12 cellular contexts compared by ENCODE assay signal in genomic region chr14:36605506-36605857, GRCh38. TPM values are rescaled to one million over a fixed set of nuclear protein-coding genes. Genes with fewer than 3 reads are reported as not detected.
DNase-seq lines count a peak whose midpoint lies in the region; ATAC-seq, FAIRE-seq and TF ChIP-seq lines count a peak whose summit lies in the region.
"Had no signal": no experiment of that assay in that cellular context is flagged by ENCODE, and none has a peak within 500 bp of the region (broad histone marks: within the 10 kb centered on the region; RNA-seq: fewer than 3 reads in every experiment).

No MANE protein-coding gene starts in this region.

- TF ChIP-seq CTCF in A549 (IDR thresholded peaks at IDR 0.05) (no peak), choroid plexus epithelial cell (conservative IDR thresholded peaks at IDR 0.05; ENCODE audit: low read depth, low read length) (no peak)

- ATAC-seq in A549 = peak; percentile 32 to 52; a peak in 1 of 6 replicates
- no peak for ATAC-seq in HG03342 (IDR thresholded peaks at IDR 0.05; ENCODE audit: unreplicated experiment)
- ATAC-seq: Right ventricle myocardium inferior; stimulated activated memory B cell treated with anti-CD40 and anti-IgM and Interleukin-4, amounts not matched to agents 10 μg/mL and 1 μg/mL and 100 μg/mL, for 72 hours had no signal

- H3K4me3 ChIP-seq in A549 (no peak overlapping the region), choroid plexus epithelial cell (ENCODE audit: low read depth, low read length) (no peak overlapping the region)

- no peak for TF ChIP-seq RAD21 in A549 (conservative IDR thresholded peaks at IDR 0.05 in 1 of 2, IDR thresholded peaks at IDR 0.05 in 1 of 2)

- 8% methylated on average over 1 of the region's 1 CpG for WGBS in A549 (ENCODE audit: missing lambda C conversion rate)

- POLR2A ChIA-PET in A549 (lab: Yijun Ruan, JAX) = interaction anchor here (0.8 kb wide), 1 partner anchor 23 kb away, joined by 5 read pairs; the partner anchor contains the start of gene NKX2-8

- H3K9me3 ChIP-seq in A549 = no peaks in the 10 kb centered on the region
- H3K9me3 ChIP-seq: Caco-2 had no signal

- no peak overlapping the region for H3K27ac ChIP-seq in A549

- TF ChIP-seq EP300 in A549 (IDR thresholded peaks at IDR 0.05) = no peak

- H3K4me2 ChIP-seq in A549 = no peak overlapping the region

- CTCF ChIA-PET in A549 (lab: Yijun Ruan, JAX) = interaction anchor here (0.6 to 5.5 kb wide), 40 partner anchors 8 to 1031 kb away, joined by 3 to 112 read pairs (median 4); partner anchors contain the start of gene SLC25A21

- no peak for FAIRE-seq in A549 (lab: Jason Lieb, UNC)

- DNase-seq in A549 (ENCODE audit: low read depth in 1 of 2, low spot score in 1 of 2) = no peak
- DNase-seq in DMS153 (lab: John Stamatoyannopoulos, UW) = peak; percentile 5
- peak; percentile 41 for DNase-seq in NCI-H2171 (lab: John Stamatoyannopoulos, UW)
- peak; percentile 24 for DNase-seq in choroid plexus epithelial cell (ENCODE audit: low read depth)
- no peak for DNase-seq in SKM-1 treated with dmso at 0.1 percent for 144 hours (lab: John Stamatoyannopoulos, UW; ENCODE audit: unreplicated experiment)
- no peak for DNase-seq in islet precursor cell
- DNase-seq in NCI-H187 treated with DMSO at 0.1 percent for 48 hours (lab: John Stamatoyannopoulos, UW) = no peak

- TF ChIP-seq POLR2A in A549 (IDR thresholded peaks at IDR 0.05; ENCODE audit: low read length) = no peak

- 0 out of 3 replicates have a peak, but pooled peaks cover 3% of the 10 kb centered on the region for H3K4me1 ChIP-seq in A549
- H3K4me1 ChIP-seq: Caco-2 had no signal

TF ChIP-seq in A549, 52 proteins besides CTCF, POLR2A, EP300 and RAD21:
- TF ChIP-seq SREBF2 (IDR thresholded peaks at IDR 0.05) = no peak
- TF ChIP-seq FOSB (CRISPR knock-in tag; IDR thresholded peaks at IDR 0.05) = no peak
TF ChIP-seq in A549: peak in this region for 0.

RNA-seq across cellular contexts. Expression of gene NKX2-8, which starts 23.1 kb away (rescaled TPM):
- polyA plus RNA-seq in A549 (2011; rRNA removed) (0.21 and 0.58 TPM in 2 replicates), A549 (2017; fragmentation: RNase III; extraction: RNeasy Plus Mini Kit Qiagen cat#74134 plus additional on column Dnase treatment) (0.47 to 0.68 TPM (median 0.62 TPM) in 3 replicates)
- 0.81 and 1.3 TPM in 2 replicates for polyA plus RNA-seq in A549 (2012; cell fraction: cytosol; rRNA removed)
- 0.86 and 1.6 TPM in 2 replicates for polyA plus RNA-seq in A549 (2012; cell fraction: nucleus; rRNA removed)
- polyA minus RNA-seq in A549 (2011; rRNA and poly(A)+ RNA removed) = 0.58 TPM in 2 replicates
- polyA plus RNA-seq: endothelial cell of umbilical vein had no signal

RNA-seq across cellular contexts. Expression of gene PAX9, which starts 56.2 kb away (rescaled TPM):
- polyA plus RNA-seq in A549 (2011; rRNA removed) = 1.4 and 1.8 TPM in 2 replicates
- 1.7 and 2.5 TPM in 2 replicates for polyA plus RNA-seq in A549 (2012; cell fraction: cytosol; rRNA removed)
- 1.4 and 4.1 TPM in 2 replicates for polyA plus RNA-seq in A549 (2012; cell fraction: nucleus; rRNA removed)
- 0.63 to 0.75 TPM (median 0.66 TPM) in 3 replicates for polyA plus RNA-seq in A549 (2017; fragmentation: RNase III; extraction: RNeasy Plus Mini Kit Qiagen cat#74134 plus additional on column Dnase treatment)
- 1.7 and 1.8 TPM in 2 replicates for polyA minus RNA-seq in A549 (2011; rRNA and poly(A)+ RNA removed)

Comparison
In these comparisons a context has a peak if more than half of its experiments do, and no peak if none do; other contexts are left out.
1. DNase-seq: peak in DMS153 (single experiment), NCI-H2171 (single experiment) and choroid plexus epithelial cell (single experiment); none in A549 (0 of 2), SKM-1 treated with dmso at 0.1 percent for 144 hours (single experiment), islet precursor cell (single experiment) and NCI-H187 treated with DMSO at 0.1 percent for 48 hours (single experiment).